Comparison of ENCODE assay signal across 22 cellular contexts in genomic region chrX:1182211-1182610, GRCh38. TPM values are rescaled to one million over a fixed set of nuclear protein-coding genes. Genes with fewer than 3 reads are reported as not detected.
"Had no signal": no experiment of that assay in that cellular context is flagged by ENCODE, and none has a peak within 500 bp of the region (broad histone marks: within the 10 kb centered on the region; RNA-seq: fewer than 3 reads in every experiment).

No MANE protein-coding gene starts in this region.

- H3K27ac ChIP-seq: SJSA1, SK-N-MC had no signal

- H3K9me3 ChIP-seq: MG63 had no signal

- DNase-seq: IMR-90, Karpas-422, KG1, MG63, NCI-H1092, NCI-H1105 treated with DMSO at 0.1 percent for 48 hours, NCI-H1417 treated with DMSO at 0.1 percent for 48 hours, NCI-H146, NCI-H1694 treated with DMSO at 0.1 percent for 48 hours, NCI-H1930, NCI-H2081, NCI-H2107, NCI-H2227 treated with DMSO at 0.1 percent for 48 hours, NCI-H524, NCI-H526 treated with DMSO at 0.1 percent for 48 hours, NCI-H774, Right ventricle myocardium superior, RPMI8226, SIG-M5 had no signal

- H3K4me3 ChIP-seq: MG63, SJSA1, SK-N-MC had no signal

- H3K4me1 ChIP-seq: SJSA1 had no signal

- ATAC-seq: HepG2 had no signal

- H3K36me3 ChIP-seq: MG63, SJSA1 had no signal

- H3K27me3 ChIP-seq: MG63, SJSA1 had no signal

RNA-seq across cellular contexts. Expression of gene CRLF2, which starts 30.2 kb away (rescaled TPM):
- total RNA-seq: HepG2, IMR-90, Right ventricle myocardium superior, SJSA1 had no signal
- polyA plus RNA-seq: HepG2, IMR-90 had no signal
